31 cellular contexts compared by ENCODE assay signal in genomic region chr7:159153511-159153910, GRCh38. TPM values are rescaled to one million over a fixed set of nuclear protein-coding genes. Genes with fewer than 3 reads are reported as not detected.
"Had no signal": no experiment of that assay in that cellular context is flagged by ENCODE, and none has a peak within 500 bp of the region (broad histone marks: within the 10 kb centered on the region; RNA-seq: fewer than 3 reads in every experiment).

No MANE protein-coding gene starts in this region.

- H3K9me3 ChIP-seq: esophagus squamous epithelium, gastroesophageal sphincter had no signal

- H3K4me3 Mint-ChIP-seq: activated CD4-positive, alpha-beta memory T cell treated with anti-CD3 and anti-CD28 coated beads, Interleukin-2, amount 10 ng/mL, durations not matched to agents 7 days and 5 days; activated CD4-positive, alpha-beta T cell treated with anti-CD3 and anti-CD28 coated beads, Interleukin-2, amount 10 ng/mL, durations not matched to agents 7 days and 5 days; activated naive CD8-positive, alpha-beta T cell; activated T-cell treated with anti-CD3 and anti-CD28 coated beads, Interleukin-2, amount 50 U/mL, for 4 hours; activated T-helper 17 cell treated with anti-CD3 and anti-CD28 coated beads, Interleukin-2, amount 50 U/mL, for 72 hours; central memory CD8-positive, alpha-beta T cell; dendritic cell treated with granulocyte-macrophage colony-stimulating factor and Interleukin-4, amounts not matched to agents 40 ng/mL and 50 ng/mL, for 4 days had no signal

- H3K9me3 Mint-ChIP-seq: activated CD4-positive, alpha-beta memory T cell treated with anti-CD3 and anti-CD28 coated beads, Interleukin-2, amount 10 ng/mL, durations not matched to agents 7 days and 5 days; activated CD4-positive, alpha-beta T cell treated with anti-CD3 and anti-CD28 coated beads, Interleukin-2, amount 10 ng/mL, durations not matched to agents 7 days and 5 days; activated T-cell treated with anti-CD3 and anti-CD28 coated beads, Interleukin-2, amount 50 U/mL, for 4 hours; activated T-helper 17 cell treated with anti-CD3 and anti-CD28 coated beads, Interleukin-2, amount 50 U/mL, for 72 hours; central memory CD8-positive, alpha-beta T cell; dendritic cell treated with granulocyte-macrophage colony-stimulating factor and Interleukin-4, amounts not matched to agents 40 ng/mL and 50 ng/mL, for 4 days had no signal

- H3K27me3 Mint-ChIP-seq: activated CD4-positive, alpha-beta memory T cell treated with anti-CD3 and anti-CD28 coated beads, Interleukin-2, amount 10 ng/mL, durations not matched to agents 7 days and 5 days; activated CD4-positive, alpha-beta T cell treated with anti-CD3 and anti-CD28 coated beads, Interleukin-2, amount 10 ng/mL, durations not matched to agents 7 days and 5 days; activated naive CD8-positive, alpha-beta T cell; activated T-helper 17 cell treated with anti-CD3 and anti-CD28 coated beads, Interleukin-2, amount 50 U/mL, for 72 hours; central memory CD8-positive, alpha-beta T cell had no signal

- H3K27ac ChIP-seq: brain microvascular endothelial cell, coronary artery, dorsolateral prefrontal cortex, esophagus squamous epithelium, gastroesophageal sphincter had no signal

- H3K4me3 ChIP-seq: coronary artery, dorsolateral prefrontal cortex, esophagus squamous epithelium, gastroesophageal sphincter had no signal

- H3K36me3 ChIP-seq: brain microvascular endothelial cell, esophagus squamous epithelium, gastroesophageal sphincter had no signal

- H3K4me1 Mint-ChIP-seq: activated CD4-positive, alpha-beta memory T cell treated with anti-CD3 and anti-CD28 coated beads, Interleukin-2, amount 10 ng/mL, durations not matched to agents 7 days and 5 days; activated CD4-positive, alpha-beta T cell treated with anti-CD3 and anti-CD28 coated beads, Interleukin-2, amount 10 ng/mL, durations not matched to agents 7 days and 5 days; activated T-helper 17 cell treated with anti-CD3 and anti-CD28 coated beads, Interleukin-2, amount 50 U/mL, for 72 hours; central memory CD8-positive, alpha-beta T cell had no signal

- H3K27ac Mint-ChIP-seq: activated CD4-positive, alpha-beta memory T cell treated with anti-CD3 and anti-CD28 coated beads, Interleukin-2, amount 10 ng/mL, durations not matched to agents 7 days and 5 days; activated CD4-positive, alpha-beta T cell treated with anti-CD3 and anti-CD28 coated beads, Interleukin-2, amount 10 ng/mL, durations not matched to agents 7 days and 5 days; activated naive CD8-positive, alpha-beta T cell; activated T-helper 17 cell treated with anti-CD3 and anti-CD28 coated beads, Interleukin-2, amount 50 U/mL, for 72 hours; dendritic cell treated with granulocyte-macrophage colony-stimulating factor and Interleukin-4, amounts not matched to agents 40 ng/mL and 50 ng/mL, for 4 days had no signal

- H3K36me3 Mint-ChIP-seq: activated naive CD8-positive, alpha-beta T cell had no signal

- H3K4me1 ChIP-seq: esophagus squamous epithelium, gastroesophageal sphincter had no signal

- H3K27me3 ChIP-seq: brain microvascular endothelial cell had no signal

- DNase-seq: activated CD4-positive, alpha-beta memory T cell treated with anti-CD3 and anti-CD28 coated beads, Interleukin-2, amount 10 ng/mL, durations not matched to agents 7 days and 5 days; activated CD4-positive, alpha-beta T cell treated with anti-CD3 and anti-CD28 coated beads for 1 hour; activated CD4-positive, alpha-beta T cell treated with anti-CD3 and anti-CD28 coated beads for 4 hours; activated CD4-positive, alpha-beta T cell treated with anti-CD3 and anti-CD28 coated beads, Interleukin-2, amount 10 ng/mL, durations not matched to agents 7 days and 5 days; activated CD4-positive, alpha-beta T cell treated with anti-CD3 and anti-CD28 coated beads, Interleukin-2, amount 50 U/mL, for 4 hours; activated CD8-positive, alpha-beta memory T cell treated with anti-CD3 and anti-CD28 coated beads, Interleukin-2, amount 50 U/mL, for 48 hours; activated effector memory CD4-positive, alpha-beta T cell treated with Interleukin-2 at 50 U/mL for 16 hours; activated gamma-delta T cell treated with Interleukin-2 at 50 U/mL for 16 hours; activated naive CD4-positive, alpha-beta T cell treated with anti-CD3 and anti-CD28 coated beads, Interleukin-2, amount 50 U/mL, for 16 hours; activated naive CD4-positive, alpha-beta T cell treated with Interleukin-2 at 50 U/mL for 16 hours; activated T-cell treated with anti-CD3 and anti-CD28 coated beads for 4 hours; activated T-cell treated with anti-CD3 and anti-CD28 coated beads, Interleukin-2, amount 50 U/mL, for 4 hours; amniotic stem cell; anterior cingulate cortex; brain microvascular endothelial cell; dorsolateral prefrontal cortex; effector memory CD4-positive, alpha-beta T cell; erythroblast; esophagus squamous epithelium; foreskin melanocyte; T-helper 2 cell had no signal

RNA-seq across cellular contexts. Expression of gene VIPR2, which starts 8.8 kb away (rescaled TPM):
- total RNA-seq: activated CD4-positive, alpha-beta T cell treated with anti-CD3 and anti-CD28 coated beads, Interleukin-2, amount 10 ng/mL, durations not matched to agents 7 days and 5 days; bronchial epithelial cell; fibroblast of lung; fibroblast of villous mesenchyme; glomerular endothelial cell had no signal
- polyA plus RNA-seq: fibroblast of lung had no signal
